In genomic region chr5:52743970-52744369, GRCh38 we compare ENCODE assay signal across 8 cellular contexts. TPM values are rescaled to one million over a fixed set of nuclear protein-coding genes. Genes with fewer than 3 reads are reported as not detected.
DNase-seq lines count a peak whose midpoint lies in the region; ATAC-seq and TF ChIP-seq lines count a peak whose summit lies in the region.

No MANE protein-coding gene starts in this region.

- H3K4me3 Mint-ChIP-seq in CD4-positive, alpha-beta T cell: peak overlapping the region; percentile 1
- H3K4me3 Mint-ChIP-seq in endothelial cell (ENCODE audit: unreplicated experiment): no peak overlapping the region

- DNase-seq in CD4-positive, alpha-beta T cell: peak in 5 of 10 experiments; percentile 7 to 37 (median 13)
- DNase-seq in activated CD4-positive, alpha-beta T cell treated with anti-CD3 and anti-CD28 coated beads, Interleukin-2, amount 50 U/mL, for 1 hour: peak; percentile 13
- DNase-seq in left kidney (ENCODE audit: low read depth, low spot score): peak; percentile 21
- DNase-seq in endothelial cell (ENCODE audit: low spot score): no peak
- no peak for DNase-seq in NCI-H226
- DNase-seq in tibial artery: no peak

- no peaks in the 10 kb centered on the region for H3K36me3 ChIP-seq in tibial artery

- H3K27ac Mint-ChIP-seq in CD4-positive, alpha-beta T cell: peak overlapping the region; percentile 66
- no peak overlapping the region for H3K27ac Mint-ChIP-seq in endothelial cell (ENCODE audit: unreplicated experiment)

- CTCF ChIA-PET in CD4-positive, alpha-beta T cell (lab: Charles Lee): interaction anchor here (1.3 kb wide), 1 partner anchor 19 kb away, joined by 3 read pairs; no protein-coding TSS in a partner anchor

- ATAC-seq in CD4-positive, alpha-beta T cell (ENCODE audit: poor library complexity): peak; percentile 86
- ATAC-seq in HG02588 (IDR thresholded peaks at IDR 0.05; ENCODE audit: unreplicated experiment): peak; percentile 43
- no peak for ATAC-seq in GM18519 (IDR thresholded peaks at IDR 0.05; ENCODE audit: low FRiP score, unreplicated experiment)

- TF ChIP-seq CTCF in CD4-positive, alpha-beta T cell (IDR thresholded peaks at IDR 0.05): no peak
- TF ChIP-seq CTCF in endothelial cell (IDR thresholded peaks at IDR 0.05; ENCODE audit: unreplicated experiment) (no peak), tibial artery (IDR thresholded peaks at IDR 0.05) (no peak)

- no peak overlapping the region for H3K4me3 ChIP-seq in tibial artery

- H3K4me1 Mint-ChIP-seq in CD4-positive, alpha-beta T cell (ENCODE audit: low read depth): peaks cover 38% of the 10 kb centered on the region
- H3K4me1 Mint-ChIP-seq in endothelial cell (ENCODE audit: unreplicated experiment): peaks cover 3% of the 10 kb centered on the region

- H3K27ac ChIP-seq in CD4-positive, alpha-beta T cell (ENCODE audit: low read depth, low read length): peak overlapping the region; percentile 14
- peak overlapping the region in 1 of 2 donors; percentile 11 for H3K27ac ChIP-seq in tibial artery

- H3K27me3 Mint-ChIP-seq in CD4-positive, alpha-beta T cell: no peaks in the 10 kb centered on the region
- no peaks in the 10 kb centered on the region for H3K27me3 Mint-ChIP-seq in endothelial cell (ENCODE audit: unreplicated experiment)

- no peaks in the 10 kb centered on the region for H3K9me3 Mint-ChIP-seq in CD4-positive, alpha-beta T cell
- H3K9me3 Mint-ChIP-seq in endothelial cell (ENCODE audit: unreplicated experiment): no peaks in the 10 kb centered on the region

- intact Hi-C loops in CD4-positive, alpha-beta T cell (cut with DNase I, micrococcal nuclease): no loop called here
- intact Hi-C loops in tibial artery (cut with DNase I; ENCODE audit: low total_unique reads): no loop called here

- POLR2A ChIA-PET in CD4-positive, alpha-beta T cell (lab: Charles Lee): interaction anchor here (0.6 to 1.0 kb wide), 2 partner anchors 17 to 19 kb away, joined by 3 read pairs; no protein-coding TSS in a partner anchor

- peaks cover 0 to 48% (median 6%) of the 10 kb centered on the region in 4 donors for H3K4me1 ChIP-seq in tibial artery

- H3K27me3 ChIP-seq in CD4-positive, alpha-beta T cell (ENCODE audit: control insufficient read depth, insufficient read depth, low read length): no peaks in the 10 kb centered on the region
- no peaks in the 10 kb centered on the region for H3K27me3 ChIP-seq in tibial artery

- no peaks in the 10 kb centered on the region for H3K36me3 Mint-ChIP-seq in CD4-positive, alpha-beta T cell (ENCODE audit: low read depth)
- H3K36me3 Mint-ChIP-seq in endothelial cell (ENCODE audit: low read depth, unreplicated experiment): no peaks in the 10 kb centered on the region

- no peaks in the 10 kb centered on the region for H3K9me3 ChIP-seq in CD4-positive, alpha-beta T cell (ENCODE audit: control insufficient read depth, low read length)
- H3K9me3 ChIP-seq in tibial artery: no peaks in the 10 kb centered on the region

RNA-seq across cellular contexts. Expression of gene ITGA1, which starts 43.7 kb away (rescaled TPM):
- 1 to 10 TPM in 1 of 2 experiments, under 1 TPM in 1; 0.74 to 1.3 TPM for total RNA-seq in CD4-positive, alpha-beta T cell
- 33.5 TPM for total RNA-seq in endothelial cell (ENCODE audit: unreplicated experiment)

RNA-seq across cellular contexts. Expression of gene PELO, which starts 43.7 kb away (rescaled TPM):
- 1 to 10 TPM; 4.3 to 4.5 TPM for total RNA-seq in CD4-positive, alpha-beta T cell
- total RNA-seq in endothelial cell (ENCODE audit: unreplicated experiment): 31.0 TPM

Comparison
In these comparisons a context has a peak if more than half of its experiments do, and no peak if none do; other contexts are left out.
1. DNase-seq: peak in activated CD4-positive, alpha-beta T cell treated with anti-CD3 and anti-CD28 coated beads, Interleukin-2, amount 50 U/mL, for 1 hour (single experiment) and left kidney (single experiment); none in endothelial cell (single experiment), NCI-H226 (single experiment) and tibial artery (0 of 2).
2. RNA of gene ITGA1, which starts 43.7 kb away (total RNA-seq): 33.5 TPM in endothelial cell (single experiment); 0.74 to 1.3 TPM in CD4-positive, alpha-beta T cell; every median in the first group is over 10 times any median in the second.